Comparison of ENCODE assay signal across 12 cellular contexts in genomic region chr5:139304391-139305324, GRCh38. TPM values are rescaled to one million over a fixed set of nuclear protein-coding genes. Genes with fewer than 3 reads are reported as not detected.
DNase-seq lines count a peak whose midpoint lies in the region; ATAC-seq and TF ChIP-seq lines count a peak whose summit lies in the region.
"Had no signal": no experiment of that assay in that cellular context is flagged by ENCODE, and none has a peak within 500 bp of the region (broad histone marks: within the 10 kb centered on the region; RNA-seq: fewer than 3 reads in every experiment).

No MANE protein-coding gene starts in this region.

- no peaks in the 10 kb centered on the region for H3K9me3 Mint-ChIP-seq in activated naive CD4-positive, alpha-beta T cell treated with anti-CD3 and anti-CD28 coated beads for 36 hours
- H3K9me3 Mint-ChIP-seq in activated naive CD4-positive, alpha-beta T cell treated with anti-CD3 and anti-CD28 coated beads, Interleukin-2, amount 50 U/mL, for 72 hours: no peaks in the 10 kb centered on the region
- H3K9me3 Mint-ChIP-seq in stimulated activated effector memory CD8-positive, alpha-beta T cell treated with anti-CD3 and anti-CD28 coated beads, Interleukin-12 subunit alpha, Interleukin-12 subunit beta, amount 100 ng/mL, for 72 hours: no peaks in the 10 kb centered on the region

- H3K4me1 ChIP-seq in sigmoid colon: peaks cover 0 to 100% (median 92%) of the 10 kb centered on the region in 4 donors

- TF ChIP-seq CTCF in coronary artery (IDR thresholded peaks at IDR 0.05) (no peak), sigmoid colon (IDR thresholded peaks at IDR 0.05) (no peak)

- peaks cover 14% of the 10 kb centered on the region for H3K36me3 Mint-ChIP-seq in activated naive CD4-positive, alpha-beta T cell treated with anti-CD3 and anti-CD28 coated beads for 36 hours (ENCODE audit: low read depth)
- H3K36me3 Mint-ChIP-seq in activated naive CD4-positive, alpha-beta T cell treated with anti-CD3 and anti-CD28 coated beads, Interleukin-2, amount 50 U/mL, for 72 hours: no peaks in the 10 kb centered on the region
- peaks cover 45% of the 10 kb centered on the region for H3K36me3 Mint-ChIP-seq in stimulated activated effector memory CD8-positive, alpha-beta T cell treated with anti-CD3 and anti-CD28 coated beads, Interleukin-12 subunit alpha, Interleukin-12 subunit beta, amount 100 ng/mL, for 72 hours

- H3K27me3 Mint-ChIP-seq in activated naive CD4-positive, alpha-beta T cell treated with anti-CD3 and anti-CD28 coated beads for 36 hours (ENCODE audit: low read depth): no peaks in the 10 kb centered on the region

- H3K4me3 ChIP-seq in coronary artery (peak overlapping the region; percentile 37), sigmoid colon (no peak overlapping the region)

- ATAC-seq in activated naive CD4-positive, alpha-beta T cell treated with anti-CD3 and anti-CD28 coated beads, Interleukin-2, amount 50 U/mL, for 72 hours: no peak
- no peak for ATAC-seq in stimulated activated effector memory CD8-positive, alpha-beta T cell treated with anti-CD3 and anti-CD28 coated beads, Interleukin-12 subunit alpha, Interleukin-12 subunit beta, amount 100 ng/mL, for 72 hours
- ATAC-seq in GM18867 (IDR thresholded peaks at IDR 0.05; ENCODE audit: unreplicated experiment): no peak

- CTCF ChIA-PET in activated naive CD4-positive, alpha-beta T cell treated with anti-CD3 and anti-CD28 coated beads for 36 hours (lab: Charles Lee): interaction anchor here (0.6 to 1.3 kb wide), 2 partner anchors 64 to 688 kb away, joined by 3 read pairs; no protein-coding TSS in a partner anchor

- no peaks in the 10 kb centered on the region for H3K9me3 ChIP-seq in sigmoid colon

- 30 to 52% methylated on average over 3 of the region's 3 CpGs for WGBS in sigmoid colon, 2 donors

- H3K36me3 ChIP-seq in sigmoid colon: no peaks in the 10 kb centered on the region

- intact Hi-C loops in activated naive CD4-positive, alpha-beta T cell treated with anti-CD3 and anti-CD28 coated beads for 36 hours (cut with micrococcal nuclease): no loop called here
- intact Hi-C loops in sigmoid colon (cut with DNase I): no loop called here

- DNase-seq in activated naive CD4-positive, alpha-beta T cell treated with anti-CD3 and anti-CD28 coated beads for 36 hours: no peak
- DNase-seq in activated naive CD4-positive, alpha-beta T cell treated with anti-CD3 and anti-CD28 coated beads, Interleukin-2, amount 50 U/mL, for 72 hours (ENCODE audit: low spot score in 2 of 2): no peak
- DNase-seq in NAMALWA (ENCODE audit: low spot score) (peak; percentile 17), coronary artery (ENCODE audit: low spot score) (no peak), occipital lobe (lab: John Stamatoyannopoulos, UW) (no peak), sigmoid colon (no peak)
- DNase-seq in stimulated activated effector memory CD8-positive, alpha-beta T cell treated with anti-CD3 and anti-CD28 coated beads, Interleukin-12 subunit alpha, Interleukin-12 subunit beta, amount 100 ng/mL, for 72 hours (ENCODE audit: low spot score in 2 of 2): no peak
- DNase-seq: anterior cingulate cortex; NCI-H2029; NCI-H526 treated with DMSO at 0.1 percent for 48 hours; stimulated activated CD4-positive, alpha-beta T cell treated with anti-CD3 and anti-CD28 coated beads, Interleukin-15, amount 100 ng/mL, for 24 hours had no signal

- TF ChIP-seq EP300 in sigmoid colon (IDR thresholded peaks at IDR 0.05): no peak

- TF ChIP-seq POLR2A in sigmoid colon (IDR thresholded peaks at IDR 0.05): no peak

- no peaks in the 10 kb centered on the region for H3K27me3 ChIP-seq in sigmoid colon

- H3K4me1 Mint-ChIP-seq in activated naive CD4-positive, alpha-beta T cell treated with anti-CD3 and anti-CD28 coated beads for 36 hours (ENCODE audit: low read depth): peaks cover 88% of the 10 kb centered on the region
- H3K4me1 Mint-ChIP-seq in stimulated activated effector memory CD8-positive, alpha-beta T cell treated with anti-CD3 and anti-CD28 coated beads, Interleukin-12 subunit alpha, Interleukin-12 subunit beta, amount 100 ng/mL, for 72 hours: peaks cover 74% of the 10 kb centered on the region

- H3K27ac Mint-ChIP-seq in activated naive CD4-positive, alpha-beta T cell treated with anti-CD3 and anti-CD28 coated beads for 36 hours: peak overlapping the region; percentile 67
- peak overlapping the region in 1 of 2 donors; percentile 86 for H3K27ac Mint-ChIP-seq in activated naive CD4-positive, alpha-beta T cell treated with anti-CD3 and anti-CD28 coated beads, Interleukin-2, amount 50 U/mL, for 72 hours
- H3K27ac Mint-ChIP-seq in stimulated activated effector memory CD8-positive, alpha-beta T cell treated with anti-CD3 and anti-CD28 coated beads, Interleukin-12 subunit alpha, Interleukin-12 subunit beta, amount 100 ng/mL, for 72 hours: peak overlapping the region; percentile 16

- H3K4me3 Mint-ChIP-seq in activated naive CD4-positive, alpha-beta T cell treated with anti-CD3 and anti-CD28 coated beads for 36 hours: no peak overlapping the region
- H3K4me3 Mint-ChIP-seq in stimulated activated effector memory CD8-positive, alpha-beta T cell treated with anti-CD3 and anti-CD28 coated beads, Interleukin-12 subunit alpha, Interleukin-12 subunit beta, amount 100 ng/mL, for 72 hours: peak overlapping the region; percentile 39

- H3K27ac ChIP-seq in coronary artery (no peak overlapping the region), sigmoid colon (peak overlapping the region in 1 of 4 donors; percentile 0)

RNA-seq across cellular contexts. Expression of gene MATR3, which starts 11.1 kb away (rescaled TPM):
- total RNA-seq in activated naive CD4-positive, alpha-beta T cell treated with anti-CD3 and anti-CD28 coated beads for 36 hours: 100 to 1,000 TPM; 137 to 164 TPM
- total RNA-seq in activated naive CD4-positive, alpha-beta T cell treated with anti-CD3 and anti-CD28 coated beads, Interleukin-2, amount 50 U/mL, for 72 hours: 100 to 1,000 TPM; 160 to 182 TPM
- total RNA-seq in occipital lobe (769 TPM), sigmoid colon (100 to 1,000 TPM; 194 to 272 (median 228) TPM)
- polyA plus RNA-seq in sigmoid colon: 100 to 1,000 TPM in 1 of 3 donors, 10 to 100 TPM in 2; 60.8 to 114 (median 66.1) TPM

RNA-seq across cellular contexts. Expression of gene PAIP2, which starts 37.0 kb away (rescaled TPM):
- 10 to 100 TPM; 68.8 to 74.3 TPM for total RNA-seq in activated naive CD4-positive, alpha-beta T cell treated with anti-CD3 and anti-CD28 coated beads for 36 hours
- total RNA-seq in activated naive CD4-positive, alpha-beta T cell treated with anti-CD3 and anti-CD28 coated beads, Interleukin-2, amount 50 U/mL, for 72 hours: 100 to 1,000 TPM in 1 of 2 donors, 10 to 100 TPM in 1; 85.7 to 111 TPM
- total RNA-seq in occipital lobe: 111 TPM
- total RNA-seq in sigmoid colon: 100 to 1,000 TPM in 2 of 4 donors, 10 to 100 TPM in 2; 96.5 to 146 (median 109) TPM
- 100 to 1,000 TPM in 1 of 3 donors, 10 to 100 TPM in 2; 70.7 to 104 (median 78.7) TPM for polyA plus RNA-seq in sigmoid colon
